In the genomic region with DNA sequence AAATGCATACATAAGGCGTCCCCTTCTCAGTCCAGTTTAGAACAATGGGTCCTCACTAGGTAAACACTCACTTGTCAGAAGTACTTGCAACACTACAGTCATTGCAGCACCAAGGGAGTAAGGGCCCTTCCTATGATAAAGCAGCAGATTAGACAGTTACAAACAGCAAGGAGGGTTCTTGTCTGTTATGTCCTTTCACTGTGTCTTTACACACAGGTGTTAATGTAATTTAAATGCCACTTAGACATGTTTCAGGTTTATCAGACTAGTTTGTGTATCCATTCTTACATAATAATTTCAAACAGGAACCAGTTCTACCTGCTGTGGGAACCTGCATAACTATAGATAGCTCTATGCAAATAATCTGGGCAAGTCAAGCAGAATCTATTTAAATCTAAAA, we compare ENCODE assay signal across 10 cellular contexts.
DNase-seq lines count a peak whose midpoint lies in the region; ATAC-seq and TF ChIP-seq lines count a peak whose summit lies in the region.
"Had no signal": no experiment of that assay in that cellular context is flagged by ENCODE, and none has a peak within 500 bp of the region (broad histone marks: within the 10 kb centered on the region; RNA-seq: fewer than 3 reads in every experiment).

No MANE protein-coding gene starts in this region.

- H3K79me2 ChIP-seq in PC-3 (ENCODE audit: low read length) = no peaks in the 10 kb centered on the region

- no peaks in the 10 kb centered on the region for H3F3A ChIP-seq in PC-3 (ENCODE audit: low read length, unreplicated experiment)

- ATAC-seq in GM19452 (IDR thresholded peaks at IDR 0.05; ENCODE audit: unreplicated experiment) (peak; percentile 81), HG03097 (IDR thresholded peaks at IDR 0.05; ENCODE audit: low FRiP score, unreplicated experiment) (peak; percentile 78), PC-3 (no peak)
- ATAC-seq: heart right ventricle had no signal

- H3K4me2 ChIP-seq in PC-3 (ENCODE audit: low read length) = no peak overlapping the region

- no peak overlapping the region for H2AFZ ChIP-seq in PC-3 (ENCODE audit: low read length)

- no peaks in the 10 kb centered on the region for H3K9me3 ChIP-seq in PC-3 (ENCODE audit: low read length)
- H3K9me3 ChIP-seq: heart right ventricle had no signal

- no TSS peak for BruUV-seq in PC-3 (replicated peaks; lab: Mats Ljungman, UMichigan)

- intact Hi-C loops in PC-3 (cut with micrococcal nuclease) (no loop called here), head of caudate nucleus (cut with DNase I) (no loop called here), posterior cingulate gyrus (cut with DNase I) (no loop called here)

- DNase-seq in DMS53 (lab: John Stamatoyannopoulos, UW) (peak; percentile 90), PC-3 (peak; percentile 49), head of caudate nucleus (no peak), T-helper 2 cell (no peak), posterior cingulate gyrus (no peak)
- no peak for DNase-seq in activated naive CD4-positive, alpha-beta T cell treated with anti-CD3 and anti-CD28 coated beads, Interleukin-2, amount 50 U/mL, for 16 hours
- DNase-seq: heart right ventricle, SW 1271 had no signal

- POLR2A ChIA-PET in PC-3 (lab: Charles Lee; ENCODE audit: unreplicated experiment) = no interaction called here

- no peak overlapping the region for H3K27ac ChIP-seq in PC-3 (ENCODE audit: low read length)
- H3K27ac ChIP-seq: heart right ventricle had no signal

- H3K27me3 ChIP-seq in PC-3 (ENCODE audit: low read length) = no peaks in the 10 kb centered on the region
- H3K27me3 ChIP-seq: heart right ventricle had no signal

- CTCF ChIA-PET in PC-3 (lab: Charles Lee) = no interaction called here

- H3K9ac ChIP-seq in PC-3 (ENCODE audit: low read length) = no peak overlapping the region

- H3K4me1 ChIP-seq in PC-3 (ENCODE audit: insufficient read depth, low read length) = peaks cover 18% of the 10 kb centered on the region; the same call in 1 of the 2 replicates

- no peaks in the 10 kb centered on the region for H3K9me2 ChIP-seq in PC-3 (replicated peaks; ENCODE audit: low read length)

- no peaks in the 10 kb centered on the region for H4K20me1 ChIP-seq in PC-3 (ENCODE audit: low read length)

- no peak overlapping the region for H3K4me3 ChIP-seq in PC-3 (ENCODE audit: low read length)
- H3K4me3 ChIP-seq: heart right ventricle had no signal

- H3K36me3 ChIP-seq in PC-3 (ENCODE audit: low read depth, low read length) = no peaks in the 10 kb centered on the region
- H3K36me3 ChIP-seq: heart right ventricle had no signal

- TF ChIP-seq CTCF in PC-3 (conservative IDR thresholded peaks at IDR 0.05; ENCODE audit: low read depth, low read length) = no peak

Comparison
In these comparisons a context has a peak if more than half of its experiments do, and no peak if none do; other contexts are left out.
1. DNase-seq: peak in DMS53 (single experiment) and PC-3 (single experiment); none in head of caudate nucleus (0 of 42), T-helper 2 cell (0 of 5), posterior cingulate gyrus (0 of 10) and activated naive CD4-positive, alpha-beta T cell treated with anti-CD3 and anti-CD28 coated beads, Interleukin-2, amount 50 U/mL, for 16 hours (single experiment).